7 cellular contexts compared by ENCODE assay signal in the genomic region with DNA sequence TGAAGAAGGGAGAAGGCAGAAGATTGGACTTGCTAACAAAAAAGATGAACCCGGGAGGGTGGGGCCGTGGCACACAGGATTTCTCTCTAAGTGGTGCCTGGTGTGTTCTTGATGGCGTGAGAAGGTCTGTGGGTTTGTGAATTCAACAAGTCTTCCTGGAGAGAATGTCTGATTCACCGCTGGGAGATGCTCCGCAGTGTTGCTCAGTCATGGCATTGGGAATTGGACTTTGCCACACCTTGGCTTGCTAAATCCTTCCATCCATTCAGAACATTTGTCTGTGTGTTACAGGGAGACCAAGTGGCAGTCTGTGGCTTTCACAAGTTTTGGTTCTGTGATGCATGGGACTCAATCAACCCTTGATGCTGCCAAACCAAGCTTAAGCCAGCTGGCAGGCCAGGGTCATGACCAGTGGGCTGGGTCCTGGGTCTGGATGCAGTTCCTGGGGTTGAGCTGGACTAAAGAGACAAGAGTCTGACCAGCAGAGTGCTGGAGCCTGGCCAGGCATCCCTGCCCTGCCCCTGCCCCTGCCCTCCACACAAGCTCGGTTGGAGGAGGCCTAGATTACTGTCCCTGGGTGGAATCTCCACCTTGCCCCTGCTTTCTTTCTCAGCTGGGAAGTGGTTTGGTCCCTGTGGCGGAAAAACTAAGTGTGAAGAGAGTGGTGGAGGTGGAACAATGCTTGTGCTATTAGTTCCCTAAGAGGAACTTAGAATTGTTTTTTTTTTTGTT.
DNase-seq lines count a peak whose midpoint lies in the region; ATAC-seq, FAIRE-seq and TF ChIP-seq lines count a peak whose summit lies in the region.
"Not testable (repeated sequence)": the region's sequence is repeated elsewhere in the genome, so short reads cannot be mapped to it uniquely, and the experiment has no call there.

No MANE protein-coding gene starts in this region.

- not testable (repeated sequence) for H4K20me1 ChIP-seq in endothelial cell of umbilical vein (replicated peaks; ENCODE audit: control insufficient read depth, extremely low read depth, insufficient read depth, low read length)

- in situ Hi-C loops in brain microvascular endothelial cell (cut with HindIII; ENCODE audit: low pct_ligation_motif_present, low sequenced_read_pairs), result not testable (repeated sequence)

- not testable (repeated sequence) for H3K9me3 ChIP-seq in RWPE2 (ENCODE audit: severe bottlenecking); endothelial cell of umbilical vein (replicated peaks; ENCODE audit: control insufficient read depth, insufficient read depth, low read length); neuronal stem cell (replicated peaks in 1 of 2; ENCODE audit: control insufficient read depth in 2 of 2, insufficient read depth in 1 of 2, low read depth in 1 of 2, low read length in 2 of 2)

- dilution Hi-C loops in endothelial cell of umbilical vein (cut with MboI; ENCODE audit: extremely low pct_ligation_motif_present, low sequenced_read_pairs), result not testable (repeated sequence)

- H3K79me1 ChIP-seq in neuronal stem cell (ENCODE audit: low read depth, low read length), result not testable (repeated sequence)

- H3K27me3 ChIP-seq in ACC112 (ENCODE audit: insufficient read depth, low read length); RWPE2 (ENCODE audit: insufficient read depth, poor library complexity, severe bottlenecking); brain microvascular endothelial cell (replicated peaks); endothelial cell of umbilical vein (ENCODE audit: control insufficient read depth in 2 of 2, insufficient read depth in 2 of 2, low read length in 2 of 2); neuronal stem cell (ENCODE audit: control insufficient read depth in 3 of 3, insufficient read depth in 3 of 3, low read depth in 1 of 3, low read length in 3 of 3): not testable (repeated sequence)

- H3K18ac ChIP-seq in neuronal stem cell (ENCODE audit: low read length), result not testable (repeated sequence)

- H3K23ac ChIP-seq in neuronal stem cell (ENCODE audit: low read depth, low read length, poor library complexity), result not testable (repeated sequence)

- not testable (repeated sequence) for H2BK12ac ChIP-seq in neuronal stem cell (ENCODE audit: low read length)

- CTCF ChIA-PET in endothelial cell of umbilical vein (lab: Charles Lee), result not testable (repeated sequence)

- H4K8ac ChIP-seq in neuronal stem cell (ENCODE audit: low read depth, low read length), result not testable (repeated sequence)

- H3K14ac ChIP-seq in neuronal stem cell (ENCODE audit: low read length), result not testable (repeated sequence)

- not testable (repeated sequence) for H2BK120ac ChIP-seq in neuronal stem cell (ENCODE audit: low read depth, low read length)

- H3K27ac ChIP-seq in ACC112 (ENCODE audit: low read depth, low read length), result peak overlapping the region; percentile 92
- peak overlapping the region; percentile 47 for H3K27ac ChIP-seq in RWPE2 (ENCODE audit: poor library complexity, severe bottlenecking)
- peak overlapping the region; percentile 90 for H3K27ac ChIP-seq in brain microvascular endothelial cell
- not testable (repeated sequence) for H3K27ac ChIP-seq in endothelial cell of umbilical vein (ENCODE audit: insufficient read depth, low read depth, low read length); neuronal stem cell (replicated peaks; ENCODE audit: low read length)

- not testable (repeated sequence) for H3K4me3 ChIP-seq in ACC112 (ENCODE audit: low read depth, low read length); RWPE2 (ENCODE audit: severe bottlenecking); brain microvascular endothelial cell (ENCODE audit: low read depth, low read length); endothelial cell of umbilical vein (replicated peaks in 1 of 3; ENCODE audit: insufficient read depth in 1 of 3, low read depth in 1 of 3, low read length in 3 of 3); neuronal stem cell (ENCODE audit: low read length in 2 of 2)

- not testable (repeated sequence) for H3K9ac ChIP-seq in endothelial cell of umbilical vein (replicated peaks; ENCODE audit: extremely low read depth, insufficient read depth, low read length); neuronal stem cell (ENCODE audit: low read depth, low read length, poor library complexity)

- ATAC-seq in RWPE2 (ENCODE audit: low read depth) (peak; percentile 65), left colon (peak; percentile 8)

- no CpG with 5 or more reads among the region's 7 CpGs for WGBS in neuronal stem cell (ENCODE audit: extremely low coverage in 2 of 2, insufficient read length in 2 of 2, insufficient replicate concordance in 1 of 2), 2 donors

- TF ChIP-seq CTCF in RWPE2 (IDR thresholded peaks at IDR 0.05; ENCODE audit: poor library complexity, severe bottlenecking); brain microvascular endothelial cell (IDR thresholded peaks at IDR 0.05; ENCODE audit: low read depth, low read length, missing control alignments); endothelial cell of umbilical vein (IDR thresholded peaks at IDR 0.05; ENCODE audit: extremely low read depth in 1 of 2, insufficient read depth in 1 of 2, low read depth in 1 of 2, low read length in 2 of 2): not testable (repeated sequence)

- not testable (repeated sequence) for DNase-seq in HTR-8/SVneo (ENCODE audit: insufficient read length, low spot score); RWPE2 (ENCODE audit: low spot score); endothelial cell of umbilical vein (ENCODE audit: low read depth, low spot score); left colon; neuronal stem cell (ENCODE audit: low spot score)
- DNase-seq in brain microvascular endothelial cell, result peak; percentile 76

- BruUV-seq in endothelial cell of umbilical vein (replicated peaks; lab: Mats Ljungman, UMichigan), result not testable (repeated sequence)

- not testable (repeated sequence) for TF ChIP-seq POLR2A in endothelial cell of umbilical vein (IDR thresholded peaks at IDR 0.05; ENCODE audit: low read depth, low read length)

- H3K9me1 ChIP-seq in endothelial cell of umbilical vein (replicated peaks; ENCODE audit: control insufficient read depth, extremely low read depth, insufficient read depth, low read length), result not testable (repeated sequence)

- intact Hi-C loops in endothelial cell of umbilical vein (cut with micrococcal nuclease); left colon (cut with DNase I, micrococcal nuclease): not testable (repeated sequence)

- H3K4me1 ChIP-seq in ACC112 (ENCODE audit: control insufficient read depth, insufficient read depth, low read length, unreplicated experiment) (peaks cover 19% of the 10 kb centered on the region), RWPE2 (ENCODE audit: insufficient read depth, poor library complexity, severe bottlenecking) (peaks cover 15% of the 10 kb centered on the region)
- H3K4me1 ChIP-seq in endothelial cell of umbilical vein (ENCODE audit: control insufficient read depth, extremely low read depth, insufficient read depth, low read length); neuronal stem cell (ENCODE audit: control insufficient read depth in 2 of 2, insufficient read depth in 1 of 2, low read depth in 1 of 2, low read length in 2 of 2): not testable (repeated sequence)

- POLR2A ChIA-PET in endothelial cell of umbilical vein (lab: Charles Lee), result not testable (repeated sequence)

- not testable (repeated sequence) for H3K79me2 ChIP-seq in ACC112 (ENCODE audit: control insufficient read depth, insufficient read depth, low read length, unreplicated experiment); endothelial cell of umbilical vein (ENCODE audit: control insufficient read depth, insufficient read depth, low read length)

- not testable (repeated sequence) for H3K36me3 ChIP-seq in ACC112 (ENCODE audit: insufficient read depth, low read length); RWPE2 (ENCODE audit: low read depth); brain microvascular endothelial cell (replicated peaks); endothelial cell of umbilical vein (ENCODE audit: control insufficient read depth in 2 of 2, extremely low read depth in 1 of 2, insufficient read depth in 2 of 2, low read length in 2 of 2); neuronal stem cell (replicated peaks in 1 of 2; ENCODE audit: control insufficient read depth in 2 of 2, insufficient read depth in 2 of 2, low read length in 2 of 2)

- not testable (repeated sequence) for H3K4me2 ChIP-seq in endothelial cell of umbilical vein (ENCODE audit: insufficient read depth, low read length); neuronal stem cell (ENCODE audit: insufficient read depth, low read length, poor library complexity, severe bottlenecking)

- not testable (repeated sequence) for H2AFZ ChIP-seq in ACC112 (ENCODE audit: low read length, unreplicated experiment); endothelial cell of umbilical vein (ENCODE audit: low read depth, low read length)
- peak overlapping the region; percentile 29 for H2AFZ ChIP-seq in neuronal stem cell (ENCODE audit: low read length)

- not testable (repeated sequence) for H2AK5ac ChIP-seq in neuronal stem cell (ENCODE audit: low read depth, low read length)

- FAIRE-seq in HTR-8/SVneo (lab: Jason Lieb, UNC) (peak; percentile 60), endothelial cell of umbilical vein (lab: Jason Lieb, UNC) (peak; percentile 24)

- not testable (repeated sequence) for H4K91ac ChIP-seq in neuronal stem cell (ENCODE audit: low read depth, low read length, poor library complexity)

- H2BK15ac ChIP-seq in neuronal stem cell (ENCODE audit: low read length), result not testable (repeated sequence)

- H3K4ac ChIP-seq in neuronal stem cell (ENCODE audit: low read length), result not testable (repeated sequence)

- H2BK5ac ChIP-seq in neuronal stem cell (ENCODE audit: low read length), result not testable (repeated sequence)
